8 cellular contexts compared by ENCODE assay signal in genomic region chr19:11355160-11356073, GRCh38. TPM values are rescaled to one million over a fixed set of nuclear protein-coding genes. Genes with fewer than 3 reads are reported as not detected.
DNase-seq lines count a peak whose midpoint lies in the region; ATAC-seq and TF ChIP-seq lines count a peak whose summit lies in the region.

PLPPR2 (plus strand) TSS chr19:11355432; CDS start chr19:11357674, 2,242 bp downstream.

- H3K36me3 Mint-ChIP-seq in activated CD4-positive, alpha-beta T cell treated with anti-CD3 and anti-CD28 coated beads, Interleukin-2, amount 10 ng/mL, durations not matched to agents 24 days and 14 days (ENCODE audit: low read depth) = no peaks in the 10 kb centered on the region

- intact Hi-C loops in activated CD4-positive, alpha-beta T cell treated with anti-CD3 and anti-CD28 coated beads, Interleukin-2, amount 10 ng/mL, durations not matched to agents 24 days and 14 days (cut with micrococcal nuclease) = loop anchor here (1.0 kb wide), 1 partner anchor 9 kb away; the partner anchor contains the start of genes CCDC159 and TMEM205

- H3K4me1 Mint-ChIP-seq in activated CD4-positive, alpha-beta T cell treated with anti-CD3 and anti-CD28 coated beads, Interleukin-2, amount 10 ng/mL, durations not matched to agents 24 days and 14 days = peaks cover 8% of the 10 kb centered on the region

- H3K27me3 Mint-ChIP-seq in activated CD4-positive, alpha-beta T cell treated with anti-CD3 and anti-CD28 coated beads, Interleukin-2, amount 10 ng/mL, durations not matched to agents 24 days and 14 days = peaks cover 11% of the 10 kb centered on the region

- H3K36me3 ChIP-seq in BJ (ENCODE audit: control insufficient read depth, insufficient read depth, low read length) (peaks cover 5% of the 10 kb centered on the region; the same call in 1 of the 2 replicates), HAP-1 (replicated peaks) (no peaks in the 10 kb centered on the region; the same call in 1 of the 2 replicates)

- POLR2A ChIA-PET in BJ (lab: Charles Lee) = no interaction called here

- peak within 1 kb of the TSS; percentile 68 for H3K4me3 Mint-ChIP-seq in activated CD4-positive, alpha-beta T cell treated with anti-CD3 and anti-CD28 coated beads, Interleukin-2, amount 10 ng/mL, durations not matched to agents 24 days and 14 days

- peak within 1 kb of the TSS; percentile 50 for H3K27ac ChIP-seq in cingulate gyrus (ENCODE audit: low read depth, low read length)
- H3K27ac ChIP-seq in layer of hippocampus (ENCODE audit: low read depth, low read length) = peak within 1 kb of the TSS; percentile 1

- peak; percentile 47 for DNase-seq in BJ (ENCODE audit: low read depth)
- peak; percentile 85 to 95 for DNase-seq in HAP-1 (ENCODE audit: low spot score in 2 of 2)
- peak; percentile 47 for DNase-seq in NCI-H510A treated with DMSO at 0.1 percent for 48 hours (lab: John Stamatoyannopoulos, UW)
- peak; percentile 96 for DNase-seq in activated CD4-positive, alpha-beta T cell treated with anti-CD3 and anti-CD28 coated beads, Interleukin-2, amount 10 ng/mL, durations not matched to agents 24 days and 14 days
- DNase-seq in stimulated activated CD4-positive, alpha-beta T cell treated with anti-CD3 and anti-CD28 coated beads, Interleukin-15, amount 100 ng/mL, for 48 hours (ENCODE audit: low read depth in 2 of 2) = peak; percentile 76 to 86

- no peaks in the 10 kb centered on the region for H3K9me3 ChIP-seq in HAP-1

- peak within 1 kb of the TSS; percentile 62 for H3K4me3 ChIP-seq in BJ (ENCODE audit: low read depth, low read length)
- H3K4me3 ChIP-seq in HAP-1 = peak within 1 kb of the TSS; percentile 36

- in situ Hi-C loops in HAP-1 (cut with MboI; ENCODE audit: low sequenced_read_pairs) = no loop called here

- no peak within 1 kb of the TSS for H3K27ac Mint-ChIP-seq in activated CD4-positive, alpha-beta T cell treated with anti-CD3 and anti-CD28 coated beads, Interleukin-2, amount 10 ng/mL, durations not matched to agents 24 days and 14 days

- no peaks in the 10 kb centered on the region for H3K9me3 Mint-ChIP-seq in activated CD4-positive, alpha-beta T cell treated with anti-CD3 and anti-CD28 coated beads, Interleukin-2, amount 10 ng/mL, durations not matched to agents 24 days and 14 days

- no peak for ATAC-seq in GM21576 (IDR thresholded peaks at IDR 0.05; ENCODE audit: unreplicated experiment)

- H3K4me1 ChIP-seq in HAP-1 = peaks cover 4% of the 10 kb centered on the region; the same call in 1 of the 2 replicates

- no peak for TF ChIP-seq CTCF in BJ (IDR thresholded peaks at IDR 0.05; ENCODE audit: insufficient read depth, low read depth, low read length)

- no peaks in the 10 kb centered on the region for H3K27me3 ChIP-seq in BJ (ENCODE audit: control insufficient read depth, insufficient read depth, low read length)
- no peaks in the 10 kb centered on the region for H3K27me3 ChIP-seq in HAP-1 (ENCODE audit: low read depth)
- no peaks in the 10 kb centered on the region for H3K27me3 ChIP-seq in layer of hippocampus (ENCODE audit: control insufficient read depth, insufficient read depth, low read length)

- CTCF ChIA-PET in BJ (lab: Yijun Ruan, JAX) = no interaction called here

RNA-seq across cellular contexts. Expression of gene PLPPR2, which starts in this region (rescaled TPM):
- polyA plus RNA-seq in BJ (2011; rRNA removed) = 19.2 and 30.5 TPM in 2 replicates
- polyA minus RNA-seq in BJ (2011; rRNA and poly(A)+ RNA removed) = 14.3 and 22.0 TPM in 2 replicates
- total RNA-seq in activated CD4-positive, alpha-beta T cell treated with anti-CD3 and anti-CD28 coated beads, Interleukin-2, amount 10 ng/mL, durations not matched to agents 24 days and 14 days = 2.3 TPM in 2 replicates
